ENCODE assay signal across 28 cellular contexts in the genomic region with DNA sequence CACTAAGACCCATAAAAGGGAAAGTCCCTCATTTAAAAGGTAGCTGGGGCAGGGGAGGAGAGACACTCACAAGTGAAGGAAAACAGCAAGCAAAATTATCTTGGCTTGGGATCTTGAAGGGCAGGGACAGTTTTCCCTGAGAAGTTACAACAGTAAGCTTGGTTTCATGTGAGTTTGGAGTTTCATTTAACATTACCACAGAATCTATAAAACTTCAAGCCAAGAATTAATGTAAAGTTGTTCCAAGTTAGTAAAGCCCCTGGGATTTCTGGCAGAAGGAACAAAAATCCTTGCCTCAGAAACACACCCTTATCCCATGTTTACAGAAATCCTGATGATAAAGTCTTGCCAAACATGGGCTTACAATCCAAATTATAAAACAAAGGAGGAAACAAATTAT.
"Had no signal": no experiment of that assay in that cellular context is flagged by ENCODE, and none has a peak within 500 bp of the region (broad histone marks: within the 10 kb centered on the region; RNA-seq: fewer than 3 reads in every experiment).

No MANE protein-coding gene starts in this region.

- H3K9me3 ChIP-seq: pancreas had no signal

- FAIRE-seq: pancreas had no signal

- H3K27ac ChIP-seq: breast epithelium, esophagus muscularis mucosa, neutrophil, pancreas, psoas muscle, tibial nerve had no signal

- DNase-seq: activated CD4-positive, alpha-beta memory T cell treated with anti-CD3 and anti-CD28 coated beads, Interleukin-2, amount 10 ng/mL, durations not matched to agents 7 days and 5 days; activated CD4-positive, alpha-beta T cell treated with anti-CD3 and anti-CD28 coated beads for 1 hour; activated CD4-positive, alpha-beta T cell treated with anti-CD3 and anti-CD28 coated beads, Interleukin-2, amount 10 ng/mL, durations not matched to agents 7 days and 5 days; activated CD8-positive, alpha-beta memory T cell treated with anti-CD3 and anti-CD28 coated beads, Interleukin-2, amount 50 U/mL, for 48 hours; activated gamma-delta T cell; activated naive CD4-positive, alpha-beta T cell treated with anti-CD3 and anti-CD28 coated beads, Interleukin-2, amount 10 ng/mL, durations not matched to agents 7 days and 5 days; activated T-cell treated with anti-CD3 and anti-CD28 coated beads, Interleukin-2, amount 50 U/mL, for 24 hours; amygdala; endodermal cell; foreskin fibroblast; head of caudate nucleus; kidney glomerular epithelial cell; mammary epithelial cell; naive B cell; nephron progenitor cell; pancreas; psoas muscle; stimulated activated CD4-positive, alpha-beta T cell treated with anti-CD3 and anti-CD28 coated beads, Interleukin-15, amount 100 ng/mL, for 24 hours; stimulated activated CD4-positive, alpha-beta T cell treated with anti-CD3 and anti-CD28 coated beads, Interleukin-2, amount 100 ng/mL, for 24 hours; stimulated activated naive CD4-positive, alpha-beta T cell; T-helper 17 cell; T1000 had no signal

- H3K27me3 ChIP-seq: breast epithelium, esophagus muscularis mucosa, neutrophil, pancreas, tibial nerve had no signal

- H3K36me3 ChIP-seq: breast epithelium, neutrophil, pancreas had no signal

- ATAC-seq: pancreas, psoas muscle, SK-N-SH treated with all-trans-retinoic acid at 6 μM for 48 hours, T-helper 17 cell, WTC11 had no signal

- H3K4me3 ChIP-seq: breast epithelium, esophagus muscularis mucosa, pancreas, psoas muscle, tibial nerve had no signal

- H3K4me1 ChIP-seq: breast epithelium, esophagus muscularis mucosa, pancreas, psoas muscle, tibial nerve had no signal
